ENCODE assay signal across 8 cellular contexts in the genomic region with DNA sequence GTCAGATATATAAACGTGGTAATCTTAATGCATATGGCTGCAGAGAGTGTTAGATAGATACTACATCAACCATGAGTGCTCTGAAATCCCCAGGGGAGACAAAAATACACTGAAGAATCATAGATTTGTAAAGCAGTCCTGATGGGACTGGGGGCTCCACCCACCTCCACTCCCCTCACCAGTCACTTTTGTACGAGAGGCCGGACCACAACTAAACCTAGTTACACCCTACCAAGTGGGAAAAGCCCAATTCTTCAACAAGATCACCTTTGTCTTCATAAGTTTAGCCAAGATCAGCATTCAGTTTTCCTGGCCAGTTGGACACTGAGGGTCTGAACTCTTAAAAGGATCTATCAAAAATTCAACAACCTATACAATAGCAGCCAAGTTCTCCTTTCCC. TPM values are rescaled to one million over a fixed set of nuclear protein-coding genes. Genes with fewer than 3 reads are reported as not detected.
DNase-seq lines count a peak whose midpoint lies in the region; ATAC-seq and TF ChIP-seq lines count a peak whose summit lies in the region.

No MANE protein-coding gene starts in this region.

- peaks cover 50% of the 10 kb centered on the region for H3K36me3 ChIP-seq in CD8-positive, alpha-beta memory T cell (ENCODE audit: insufficient read depth, low read length)
- peaks cover 57% of the 10 kb centered on the region for H3K36me3 ChIP-seq in OCI-LY7 (ENCODE audit: insufficient read depth, low read length)
- no peaks in the 10 kb centered on the region for H3K36me3 ChIP-seq in ovary

- WGBS in ovary, 3 donors, result 6 to 11% (median 6%) methylated on average over 3 of the region's 3 CpGs

- POLR2A ChIA-PET in CD8-positive, alpha-beta memory T cell (lab: Charles Lee), result interaction anchor here (1.4 to 6.6 kb wide), 6 partner anchors 8 to 34 kb away, joined by 8 to 158 read pairs (median 40); a partner anchor contains a TSS
- POLR2A ChIA-PET in OCI-LY7 (lab: Charles Lee), result no interaction called here

- no peak for TF ChIP-seq POLR2A in ovary (IDR thresholded peaks at IDR 0.05)

- peaks cover 71% of the 10 kb centered on the region for H3K4me1 ChIP-seq in CD8-positive, alpha-beta memory T cell (ENCODE audit: insufficient read depth, low read length)
- peaks cover 70% of the 10 kb centered on the region for H3K4me1 ChIP-seq in OCI-LY7 (ENCODE audit: insufficient read depth, low read length, poor library complexity, severe bottlenecking)
- H3K4me1 ChIP-seq in ovary (ENCODE audit: insufficient read depth), result peaks cover 7% of the 10 kb centered on the region

- no peaks in the 10 kb centered on the region for H3K9me3 ChIP-seq in CD8-positive, alpha-beta memory T cell (ENCODE audit: low read length)
- H3K9me3 ChIP-seq in OCI-LY7 (ENCODE audit: low read length) (no peaks in the 10 kb centered on the region), ovary (no peaks in the 10 kb centered on the region)

- CTCF ChIA-PET in CD8-positive, alpha-beta memory T cell (lab: Charles Lee), result interaction anchor here (0.7 to 26.7 kb wide), 5 partner anchors 9 to 92 kb away, joined by 3 to 441 read pairs (median 7); a partner anchor contains a TSS
- CTCF ChIA-PET in OCI-LY7 (lab: Charles Lee; ENCODE audit: unreplicated experiment), result no interaction called here

- H3K27me3 ChIP-seq in CD8-positive, alpha-beta memory T cell (ENCODE audit: insufficient read depth, low read length, poor library complexity, severe bottlenecking), result no peaks in the 10 kb centered on the region
- no peaks in the 10 kb centered on the region for H3K27me3 ChIP-seq in ovary

- peak in 1 of 5 donors; percentile 29 for DNase-seq in CD8-positive, alpha-beta memory T cell
- DNase-seq in OCI-LY7 (ENCODE audit: low spot score) (no peak), epithelial cell of proximal tubule (ENCODE audit: low read depth) (no peak), ovary (peak in 2 of 5 donors; percentile 14 to 24), AG08395 (ENCODE audit: low spot score) (no peak), NCI-H510A (lab: John Stamatoyannopoulos, UW) (no peak)

- peaks cover 0 to 7% of the 10 kb centered on the region in 2 donors for H3K27me3 Mint-ChIP-seq in CD8-positive, alpha-beta memory T cell

- no peaks in the 10 kb centered on the region for H3K9me3 Mint-ChIP-seq in CD8-positive, alpha-beta memory T cell

- H3K4me2 ChIP-seq in OCI-LY7 (ENCODE audit: low read length), result peak overlapping the region; percentile 87

- H3K9me2 ChIP-seq in OCI-LY7 (ENCODE audit: insufficient read depth, low read length), result no peaks in the 10 kb centered on the region

- H4K20me1 ChIP-seq in OCI-LY7 (ENCODE audit: insufficient read depth, low read length), result peaks cover 53% of the 10 kb centered on the region

- no peak for TF ChIP-seq EP300 in ovary (IDR thresholded peaks at IDR 0.05)

- no peak for TF ChIP-seq CTCF in OCI-LY7 (conservative IDR thresholded peaks at IDR 0.05; ENCODE audit: low read length)
- no peak for TF ChIP-seq CTCF in epithelial cell of proximal tubule (conservative IDR thresholded peaks at IDR 0.05; ENCODE audit: low read depth, low read length)
- TF ChIP-seq CTCF in ovary (IDR thresholded peaks at IDR 0.05), result no peak

- H3K36me3 Mint-ChIP-seq in CD8-positive, alpha-beta memory T cell, result peaks cover 32 to 65% (median 41%) of the 10 kb centered on the region in 3 donors

- peak overlapping the region; percentile 90 to 96 (median 95) for H3K4me3 Mint-ChIP-seq in CD8-positive, alpha-beta memory T cell

- intact Hi-C loops in OCI-LY7 (cut with micrococcal nuclease; ENCODE audit: unreplicated experiment) (loop anchor here (10.0 kb wide), 1 partner anchor 338 kb away; a partner anchor contains a TSS), ovary (cut with DNase I) (loop anchor here in 1 of 4 donors (5.0 kb wide), 1 partner anchor 35 kb away; a partner anchor contains a TSS)

- H3K27ac ChIP-seq in CD8-positive, alpha-beta memory T cell (ENCODE audit: low read depth, low read length), result peak overlapping the region; percentile 75
- no peak overlapping the region for H3K27ac ChIP-seq in OCI-LY7 (ENCODE audit: low read depth, low read length, poor library complexity, severe bottlenecking)
- peak overlapping the region in 1 of 2 donors; percentile 9 for H3K27ac ChIP-seq in ovary

- H3K27ac Mint-ChIP-seq in CD8-positive, alpha-beta memory T cell, result peak overlapping the region; percentile 58 to 98 (median 96)

- H2AFZ ChIP-seq in OCI-LY7 (ENCODE audit: low read length), result no peak overlapping the region

- ATAC-seq in GM18511 (IDR thresholded peaks at IDR 0.05; ENCODE audit: unreplicated experiment) (no peak), GM18873 (IDR thresholded peaks at IDR 0.05; ENCODE audit: low FRiP score, unreplicated experiment) (no peak)

- H3K4me1 Mint-ChIP-seq in CD8-positive, alpha-beta memory T cell, result peaks cover 75 to 82% (median 81%) of the 10 kb centered on the region in 3 donors

- peaks cover 66% of the 10 kb centered on the region for H3K79me2 ChIP-seq in OCI-LY7 (ENCODE audit: insufficient read depth, low read depth, low read length)

- no TSS peak for BruUV-seq in OCI-LY7 (replicated peaks; lab: Mats Ljungman, UMichigan)

- peak overlapping the region; percentile 99 for H3K4me3 ChIP-seq in CD8-positive, alpha-beta memory T cell (ENCODE audit: low read length)
- H3K4me3 ChIP-seq in OCI-LY7 (ENCODE audit: low read depth, low read length, poor library complexity, severe bottlenecking), result peak overlapping the region; percentile 99
- peak overlapping the region; percentile 80 for H3K4me3 ChIP-seq in epithelial cell of proximal tubule (ENCODE audit: low read depth, low read length)
- peak overlapping the region; percentile 74 for H3K4me3 ChIP-seq in ovary

RNA-seq across cellular contexts. Expression of a gene that starts 1.5 kb away (rescaled TPM):
- 100 to 1,000 TPM; 403 to 423 TPM for total RNA-seq in CD8-positive, alpha-beta memory T cell
- 176 TPM for polyA plus RNA-seq in CD8-positive, alpha-beta memory T cell
- total RNA-seq in OCI-LY7 (2014; rRNA removed; shearing (Covaris generic)), result 247 and 261 TPM in 2 replicates
- 535 TPM in 2 replicates for total RNA-seq in OCI-LY7 (2022)
- 111 and 136 TPM in 2 replicates for total RNA-seq in epithelial cell of proximal tubule
- total RNA-seq in ovary, result 100 to 1,000 TPM; 231 to 380 (median 306) TPM
- polyA plus RNA-seq in ovary, result 100 to 1,000 TPM; 131 to 388 TPM

RNA-seq across cellular contexts. Expression of a gene that starts 17.1 kb away (rescaled TPM):
- total RNA-seq in CD8-positive, alpha-beta memory T cell, result 1 to 10 TPM; 2.2 TPM
- 0.15 TPM for polyA plus RNA-seq in CD8-positive, alpha-beta memory T cell
- total RNA-seq in OCI-LY7 (2014; rRNA removed; shearing (Covaris generic)), result 2.2 and 10.1 TPM in 2 replicates
- total RNA-seq in OCI-LY7 (2022) (2.2 and 2.4 TPM in 2 replicates), epithelial cell of proximal tubule (not detected in 2 replicates), ovary (10 to 100 TPM in 1 of 7 donors, 1 to 10 TPM in 5, under 1 TPM in 1; 0.24 to 12.0 (median 3.1) TPM)
- polyA plus RNA-seq in ovary, result 1 to 10 TPM; 1.9 to 6.7 TPM

RNA-seq across cellular contexts. Expression of a gene that starts 26.1 kb away (rescaled TPM):
- 10 to 100 TPM; 54.8 to 55.3 TPM for total RNA-seq in CD8-positive, alpha-beta memory T cell
- polyA plus RNA-seq in CD8-positive, alpha-beta memory T cell, result 39.0 TPM
- total RNA-seq in OCI-LY7 (2014; rRNA removed; shearing (Covaris generic)), result 109 and 115 TPM in 2 replicates
- total RNA-seq in OCI-LY7 (2022), result 110 and 122 TPM in 2 replicates
- 25.2 and 52.4 TPM in 2 replicates for total RNA-seq in epithelial cell of proximal tubule
- total RNA-seq in ovary, result 10 to 100 TPM in 5 of 7 donors, 1 to 10 TPM in 2; 5.6 to 15.5 (median 13.0) TPM
- polyA plus RNA-seq in ovary, result 1 to 10 TPM; 2.3 to 9.9 TPM

RNA-seq across cellular contexts. Expression of a gene that starts 32.9 kb away (rescaled TPM):
- total RNA-seq in CD8-positive, alpha-beta memory T cell, result 10 to 100 TPM; 30.2 to 33.5 TPM
- polyA plus RNA-seq in CD8-positive, alpha-beta memory T cell, result 145 TPM
- 127 and 145 TPM in 2 replicates for total RNA-seq in OCI-LY7 (2014; rRNA removed; shearing (Covaris generic))
- 195 and 205 TPM in 2 replicates for total RNA-seq in OCI-LY7 (2022)
- not detected in 2 replicates for total RNA-seq in epithelial cell of proximal tubule
- 10 to 100 TPM in 1 of 7 donors, 1 to 10 TPM in 6; 2.1 to 18.9 (median 7.6) TPM for total RNA-seq in ovary
- 1 to 10 TPM; 7.0 to 9.0 TPM for polyA plus RNA-seq in ovary

RNA-seq across cellular contexts. Expression of a gene that starts 33.5 kb away (rescaled TPM):
- total RNA-seq in CD8-positive, alpha-beta memory T cell, result 10 to 100 TPM; 45.8 to 47.7 TPM
- polyA plus RNA-seq in CD8-positive, alpha-beta memory T cell, result 45.0 TPM
- 29.8 and 44.4 TPM in 2 replicates for total RNA-seq in OCI-LY7 (2014; rRNA removed; shearing (Covaris generic))
- 71.6 and 72.4 TPM in 2 replicates for total RNA-seq in OCI-LY7 (2022)
- total RNA-seq in epithelial cell of proximal tubule, result 23.5 and 26.4 TPM in 2 replicates
- 10 to 100 TPM; 17.5 to 28.6 (median 22.6) TPM for total RNA-seq in ovary
- 10 to 100 TPM; 14.4 to 20.4 TPM for polyA plus RNA-seq in ovary
